15 cellular contexts compared by ENCODE assay signal in the genomic region with DNA sequence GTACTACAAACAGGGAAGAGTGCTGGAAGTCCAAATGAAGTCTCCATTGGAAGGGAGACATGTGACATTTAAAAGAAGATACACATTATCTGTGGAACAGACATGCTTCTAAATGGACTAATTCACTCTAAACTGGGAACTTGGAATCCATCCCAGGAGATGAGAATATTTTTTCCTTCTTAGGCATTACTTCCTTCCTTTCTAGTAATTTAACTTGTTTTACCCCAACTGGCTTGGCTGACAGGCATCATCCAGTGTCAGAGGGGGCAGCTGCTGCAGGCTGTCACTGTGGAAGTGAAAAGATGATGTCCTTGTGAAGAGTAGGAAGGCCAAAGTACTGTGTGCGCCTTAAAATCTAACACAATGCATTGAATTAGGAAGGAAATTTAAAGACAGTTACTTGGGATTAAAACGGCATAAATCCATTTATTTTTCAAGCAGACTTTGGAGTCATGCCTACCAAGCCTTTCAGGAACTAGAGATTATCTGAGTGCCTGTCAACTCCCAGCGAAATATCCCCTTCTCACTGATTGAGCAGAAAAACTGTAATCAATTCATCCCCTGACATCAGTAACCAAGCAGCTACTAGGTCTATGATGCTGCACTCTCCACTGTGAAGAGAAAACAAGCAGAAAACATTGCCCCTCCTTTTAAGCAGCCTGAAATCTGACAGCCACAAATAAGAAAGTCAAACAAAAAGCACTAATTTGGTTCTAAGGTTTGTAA.
"Had no signal": no experiment of that assay in that cellular context is flagged by ENCODE, and none has a peak within 500 bp of the region (broad histone marks: within the 10 kb centered on the region; RNA-seq: fewer than 3 reads in every experiment).

No MANE protein-coding gene starts in this region.

- H3K9me3 ChIP-seq: breast epithelium, prostate gland, suprapubic skin, upper lobe of left lung had no signal

- H3K4me1 ChIP-seq: breast epithelium, prostate gland, upper lobe of left lung had no signal

- H3K4me3 ChIP-seq: breast epithelium, lung, prostate gland, suprapubic skin, upper lobe of left lung had no signal

- H3K36me3 ChIP-seq: breast epithelium, prostate gland, suprapubic skin, upper lobe of left lung had no signal

- H3K27ac ChIP-seq: breast epithelium, prostate gland, suprapubic skin, upper lobe of left lung had no signal

- DNase-seq: activated CD4-positive, CD25-positive, alpha-beta regulatory T cell treated with anti-CD3 and anti-CD28 coated beads, Interleukin-2, amount 50 U/mL, for 72 hours; activated naive CD4-positive, alpha-beta T cell; activated naive CD8-positive, alpha-beta T cell treated with anti-CD3 and anti-CD28 coated beads, Interleukin-2, amount 10 ng/mL, durations not matched to agents 7 days and 5 days; anterior cingulate cortex; cerebellar nuclear complex; erythroblast; left colon; natural killer cell; nucleus accumbens; stimulated activated naive CD8-positive, alpha-beta T cell treated with anti-CD3 and anti-CD28 coated beads, Interleukin-15, Interleukin-2, amounts not matched to agents 100 U/mL and 50 U/mL, for 24 hours; upper lobe of left lung had no signal

- H3K27me3 ChIP-seq: breast epithelium, suprapubic skin, upper lobe of left lung had no signal
